33 cellular contexts compared by ENCODE assay signal in the genomic region with DNA sequence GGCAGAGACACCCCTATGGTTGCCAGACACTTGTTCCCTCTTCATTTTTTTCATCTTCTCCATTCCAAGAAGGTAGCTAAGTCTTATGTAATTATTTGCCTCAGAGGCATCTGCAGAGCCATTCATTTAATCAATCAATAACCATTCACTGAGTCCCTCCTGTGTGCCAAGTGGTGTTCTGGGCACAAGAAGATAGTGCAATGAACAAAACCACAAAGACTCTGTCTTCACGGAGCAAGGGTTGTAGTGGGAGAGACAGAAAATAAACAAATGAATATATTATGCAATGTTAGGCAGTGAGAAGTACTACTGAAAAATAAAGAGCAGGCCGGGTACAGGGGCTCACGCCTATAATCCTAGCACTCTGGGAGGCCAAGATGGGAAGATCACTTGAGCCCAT.
"Had no signal": no experiment of that assay in that cellular context is flagged by ENCODE, and none has a peak within 500 bp of the region (broad histone marks: within the 10 kb centered on the region; RNA-seq: fewer than 3 reads in every experiment).

No MANE protein-coding gene starts in this region.

- H3K36me3 Mint-ChIP-seq: activated CD8-positive, alpha-beta memory T cell treated with anti-CD3 and anti-CD28 coated beads, Interleukin-2, amount 10 ng/mL, durations not matched to agents 7 days and 5 days; activated naive CD8-positive, alpha-beta T cell; natural killer cell; neural progenitor cell had no signal

- H3K4me3 ChIP-seq: body of pancreas, cardiac muscle cell, colonic mucosa, lower lobe of right lung, neural progenitor cell, spleen, testis, transverse colon had no signal

- H3K9ac ChIP-seq: neural progenitor cell, parathyroid adenoma had no signal

- H3K4me3 Mint-ChIP-seq: activated B cell treated with CpG ODN at 0.5 μM for 24 hours; activated CD8-positive, alpha-beta memory T cell treated with anti-CD3 and anti-CD28 coated beads, Interleukin-2, amount 10 ng/mL, durations not matched to agents 7 days and 5 days; activated CD8-positive, alpha-beta T cell treated with anti-CD3 and anti-CD28 coated beads for 36 hours; activated naive CD8-positive, alpha-beta T cell; activated T-cell treated with anti-CD3 and anti-CD28 coated beads, Interleukin-2, amount 50 U/mL, for 72 hours; natural killer cell; neural progenitor cell; T-helper 2 cell treated with Interferon-gamma antibody and Interleukin-4, amounts not matched to agents 5 μg/mL and 100 μg/mL, for 36 hours had no signal

- H3K27me3 ChIP-seq: body of pancreas, cardiac muscle cell, colonic mucosa, neural progenitor cell, testis, transverse colon had no signal

- H3K9me3 ChIP-seq: body of pancreas, colonic mucosa, lower lobe of right lung, spleen, testis, transverse colon had no signal

- H3K4me1 ChIP-seq: body of pancreas, colonic mucosa, lower lobe of right lung, parathyroid adenoma, spleen, transverse colon had no signal

- H3K4me1 Mint-ChIP-seq: activated B cell treated with CpG ODN at 0.5 μM for 24 hours, natural killer cell had no signal

- H3K9me3 Mint-ChIP-seq: activated B cell treated with CpG ODN at 0.5 μM for 24 hours; activated CD8-positive, alpha-beta T cell treated with anti-CD3 and anti-CD28 coated beads for 36 hours; activated T-cell treated with anti-CD3 and anti-CD28 coated beads, Interleukin-2, amount 50 U/mL, for 72 hours; natural killer cell; neural progenitor cell; T-helper 2 cell treated with Interferon-gamma antibody and Interleukin-4, amounts not matched to agents 5 μg/mL and 100 μg/mL, for 36 hours had no signal

- H3K27ac ChIP-seq: body of pancreas, cardiac muscle cell, colonic mucosa, epithelial cell of prostate, lower lobe of right lung, neural progenitor cell, parathyroid adenoma, spleen, testis, transverse colon had no signal

- H3K36me3 ChIP-seq: cardiac muscle cell, colonic mucosa, lower lobe of right lung, neural progenitor cell, spleen, transverse colon had no signal

- H3K27ac Mint-ChIP-seq: activated B cell treated with CpG ODN at 0.5 μM for 24 hours; activated CD8-positive, alpha-beta memory T cell treated with anti-CD3 and anti-CD28 coated beads, Interleukin-2, amount 10 ng/mL, durations not matched to agents 7 days and 5 days; activated CD8-positive, alpha-beta T cell treated with anti-CD3 and anti-CD28 coated beads for 36 hours; activated naive CD8-positive, alpha-beta T cell; activated T-cell treated with anti-CD3 and anti-CD28 coated beads, Interleukin-2, amount 50 U/mL, for 72 hours; natural killer cell; T-helper 2 cell treated with Interferon-gamma antibody and Interleukin-4, amounts not matched to agents 5 μg/mL and 100 μg/mL, for 36 hours had no signal

- DNase-seq: activated B cell treated with CpG ODN at 0.5 μM for 24 hours; activated CD4-positive, alpha-beta T cell treated with anti-CD3 and anti-CD28 coated beads, Interleukin-2, amount 50 U/mL, for 1 hour; activated CD8-positive, alpha-beta memory T cell treated with anti-CD3 and anti-CD28 coated beads, Interleukin-2, amount 10 ng/mL, durations not matched to agents 7 days and 5 days; activated CD8-positive, alpha-beta T cell treated with anti-CD3 and anti-CD28 coated beads for 36 hours; activated effector memory CD4-positive, alpha-beta T cell treated with Interleukin-2 at 50 U/mL for 16 hours; activated naive CD4-positive, alpha-beta T cell treated with Interleukin-2 at 50 U/mL for 16 hours; activated T-cell treated with anti-CD3 and anti-CD28 coated beads, Interleukin-2, amount 50 U/mL, for 72 hours; aorta; body of pancreas; cerebellar nuclear complex; colonic mucosa; effector CD8-positive, alpha-beta T cell; foreskin fibroblast; head of caudate nucleus; hippocampal formation; kidney; lower lobe of right lung; mesendoderm; natural killer cell; occipital lobe; right cardiac atrium; spleen; stimulated activated CD4-positive, alpha-beta T cell treated with anti-CD3 and anti-CD28 coated beads, Interleukin-2, amount 100 ng/mL, for 48 hours; stimulated activated naive CD4-positive, alpha-beta T cell treated with Interleukin-2 at 50 U/mL for 16 hours; T-helper 1 cell; testis; transverse colon had no signal

- ATAC-seq: activated CD8-positive, alpha-beta memory T cell treated with anti-CD3 and anti-CD28 coated beads, Interleukin-2, amount 10 ng/mL, durations not matched to agents 7 days and 5 days; activated CD8-positive, alpha-beta T cell treated with anti-CD3 and anti-CD28 coated beads for 36 hours; activated T-cell treated with anti-CD3 and anti-CD28 coated beads, Interleukin-2, amount 50 U/mL, for 72 hours; body of pancreas; lower lobe of right lung; natural killer cell; right cardiac atrium had no signal
